8 cellular contexts compared by ENCODE assay signal in genomic region chr16:1612320-1613111, GRCh38. TPM values are rescaled to one million over a fixed set of nuclear protein-coding genes. Genes with fewer than 3 reads are reported as not detected.
DNase-seq lines count a peak whose midpoint lies in the region; ATAC-seq and TF ChIP-seq lines count a peak whose summit lies in the region.

CRAMP1 (plus strand) TSS chr16:1612360; CDS start chr16:1614640, 2,280 bp downstream.

- under 1% methylated on average over 101 of the region's 101 CpGs for WGBS in thymus

- H3K79me2 ChIP-seq in DOHH2 (ENCODE audit: control insufficient read depth, low read length) = peaks cover 49% of the 10 kb centered on the region
- H3K79me2 ChIP-seq in HCT116 (ENCODE audit: insufficient read depth, low read length) = peaks cover 39% of the 10 kb centered on the region

- no peak for TF ChIP-seq RAD21 in HCT116 (IDR thresholded peaks at IDR 0.05; ENCODE audit: low read depth)

- H4K20me1 ChIP-seq in DOHH2 (ENCODE audit: control insufficient read depth, insufficient read depth, low read depth, low read length) (no peaks in the 10 kb centered on the region), HCT116 (ENCODE audit: insufficient read depth) (no peaks in the 10 kb centered on the region)

- H3K36me3 ChIP-seq in DOHH2 (ENCODE audit: control insufficient read depth, low read length) = peaks cover 23% of the 10 kb centered on the region
- peaks cover 4 to 14% of the 10 kb centered on the region in 2 experiments; a peak in 2 of 4 replicates for H3K36me3 ChIP-seq in HCT116 (ENCODE audit: control insufficient read depth in 1 of 2, insufficient read depth in 2 of 2, low read length in 2 of 2)
- H3K36me3 ChIP-seq in Peyer's patch = peaks cover 0 to 8% (median 0%) of the 10 kb centered on the region in 3 donors
- H3K36me3 ChIP-seq in thymus (ENCODE audit: control insufficient read depth, insufficient read depth) = peaks cover 9% of the 10 kb centered on the region

- peaks cover 11% of the 10 kb centered on the region for H3F3A ChIP-seq in DOHH2 (ENCODE audit: control insufficient read depth, insufficient read depth)

- no peak within 1 kb of the TSS for H2AFZ ChIP-seq in HCT116 (ENCODE audit: low read depth, low read length, poor library complexity, severe bottlenecking)

- CTCF ChIA-PET in HCT116 (lab: Charles Lee) = interaction anchor here (1.0 to 1.4 kb wide), 2 partner anchors 93 to 250 kb away, joined by 3 read pairs; no protein-coding TSS in a partner anchor

- TF ChIP-seq POLR2A in HCT116 (IDR thresholded peaks at IDR 0.05; ENCODE audit: borderline replicate concordance, extremely low read depth, insufficient read depth, insufficient read length) = no peak
- peak in 1 of 2 donors; percentile 31 for TF ChIP-seq POLR2A in Peyer's patch (IDR thresholded peaks at IDR 0.05)

- peak within 1 kb of the TSS; percentile 71 for H3K27ac ChIP-seq in DOHH2 (ENCODE audit: low read depth, low read length)
- peak within 1 kb of the TSS; percentile 71 for H3K27ac ChIP-seq in HCT116 (ENCODE audit: low read depth, low read length)
- H3K27ac ChIP-seq in Peyer's patch = peak within 1 kb of the TSS; percentile 79 to 86 (median 84)
- peak within 1 kb of the TSS; percentile 93 for H3K27ac ChIP-seq in thymus (ENCODE audit: low read depth)

- no peak for TF ChIP-seq CTCF in DOHH2 (IDR thresholded peaks at IDR 0.05; ENCODE audit: low read depth, low read length, poor library complexity, severe bottlenecking)
- no peak for TF ChIP-seq CTCF in HCT116 (IDR thresholded peaks at IDR 0.05 in 2 of 3, conservative IDR thresholded peaks at IDR 0.05 in 1 of 3; ENCODE audit: borderline replicate concordance in 1 of 3, insufficient read depth in 1 of 3, low read depth in 2 of 3, low read length in 2 of 3)
- TF ChIP-seq CTCF in Peyer's patch (IDR thresholded peaks at IDR 0.05) = no peak
- TF ChIP-seq CTCF in choroid plexus epithelial cell (conservative IDR thresholded peaks at IDR 0.05; ENCODE audit: low read depth, low read length) = no peak

- BruUV-seq in HCT116 (replicated peaks; lab: Mats Ljungman, UMichigan) = no TSS peak

- H3K4me2 ChIP-seq in DOHH2 (ENCODE audit: low read length) (peak within 1 kb of the TSS; percentile 79), HCT116 (ENCODE audit: low read length) (peak within 1 kb of the TSS; percentile 98)

- H3K9me2 ChIP-seq in DOHH2 (replicated peaks; ENCODE audit: control insufficient read depth, low read length) = no peaks in the 10 kb centered on the region
- no peaks in the 10 kb centered on the region for H3K9me2 ChIP-seq in HCT116 (ENCODE audit: insufficient read depth)

- no peak; the same call in 1 of the 2 replicates for ATAC-seq in HCT116

- H3K9me3 ChIP-seq in DOHH2 (ENCODE audit: control insufficient read depth, insufficient read depth, low read length) (no peaks in the 10 kb centered on the region), HCT116 (ENCODE audit: control insufficient read depth in 1 of 2, insufficient read depth in 1 of 2, low read depth in 1 of 2, low read length in 2 of 2) (no peaks in the 10 kb centered on the region), Peyer's patch (no peaks in the 10 kb centered on the region), thymus (ENCODE audit: control insufficient read depth) (no peaks in the 10 kb centered on the region)

- RAD21 ChIA-PET in HCT116 (lab: Charles Lee; ENCODE audit: low non-redundant PET in 1 of 2, low total read pairs in 2 of 2, uncharacterized antibody in 2 of 2, unreplicated experiment in 2 of 2) = no interaction called here

- POLR2A ChIA-PET in HCT116 (lab: Charles Lee) = interaction anchor here (1.1 kb wide), 1 partner anchor 65 kb away, joined by 5 read pairs; the partner anchor contains the start of gene JPT2

- H3K4me3 ChIP-seq in DOHH2 (ENCODE audit: low read length) (peak within 1 kb of the TSS; percentile 96), HCT116 (replicated peaks in 1 of 2; ENCODE audit: low read depth in 1 of 2, low read length in 2 of 2) (peak within 1 kb of the TSS; percentile 91 to 94), Peyer's patch (peak within 1 kb of the TSS; percentile 64 to 96 (median 92)), choroid plexus epithelial cell (ENCODE audit: low read depth, low read length) (peak within 1 kb of the TSS; percentile 92), thymus (ENCODE audit: low read length) (peak within 1 kb of the TSS; percentile 95)

- no peak for DNase-seq in HCT116 (ENCODE audit: low read depth, low spot score)
- DNase-seq in Peyer's patch = peak in 1 of 3 donors; percentile 54
- peak; percentile 21 for DNase-seq in choroid plexus epithelial cell (ENCODE audit: low read depth)
- DNase-seq in lung microvascular endothelial cell (ENCODE audit: low read depth in 2 of 2) = peak; percentile 26 to 43
- DNase-seq in LoVo (ENCODE audit: low spot score) = no peak
- DNase-seq in iPS-NIHi11 (ENCODE audit: low spot score) = no peak

- intact Hi-C loops in HCT116 (cut with micrococcal nuclease) = loop anchor here (5.0 kb wide), 1 partner anchor 195 kb away; no protein-coding TSS in a partner anchor

- H3K4me1 ChIP-seq in DOHH2 (ENCODE audit: control insufficient read depth, low read length) (peaks cover 34% of the 10 kb centered on the region), HCT116 (ENCODE audit: control insufficient read depth in 1 of 2, insufficient read depth in 2 of 2, low read length in 2 of 2) (peaks cover 7 to 35% of the 10 kb centered on the region in 2 experiments), Peyer's patch (peaks cover 0 to 33% (median 21%) of the 10 kb centered on the region in 4 donors), thymus (ENCODE audit: control insufficient read depth, insufficient read depth, low read length) (peaks cover 24% of the 10 kb centered on the region)

- H3K9ac ChIP-seq in HCT116 (ENCODE audit: low read length) = peak within 1 kb of the TSS; percentile 93

- no peaks in the 10 kb centered on the region for H3K27me3 ChIP-seq in DOHH2 (ENCODE audit: control insufficient read depth, low read length)
- H3K27me3 ChIP-seq in HCT116 (ENCODE audit: insufficient read depth, low read length) = no peaks in the 10 kb centered on the region
- H3K27me3 ChIP-seq in Peyer's patch = no peaks in the 10 kb centered on the region
- H3K27me3 ChIP-seq in thymus (ENCODE audit: control insufficient read depth, insufficient read depth) = no peaks in the 10 kb centered on the region

TF ChIP-seq in HCT116, 20 proteins besides CTCF, POLR2A, EP300 and RAD21 (continues in another document):
- TF ChIP-seq ZFX (IDR thresholded peaks at IDR 0.05) (peak; percentile 71), TCF7L2 (IDR thresholded peaks at IDR 0.05; ENCODE audit: borderline replicate concordance, extremely low read depth, insufficient read depth, insufficient read length) (no peak), SIN3A (IDR thresholded peaks at IDR 0.05; ENCODE audit: low read depth) (peak; percentile 18; the same call in 1 of the 2 replicates), ZNF274 (IDR thresholded peaks at IDR 0.05; ENCODE audit: low read depth, low read length) (no peak), EZH2 (IDR thresholded peaks at IDR 0.05) (no peak), YY1 (IDR thresholded peaks at IDR 0.05; ENCODE audit: extremely low read depth, insufficient replicate concordance, low read depth, low read length) (peak; percentile 55), EZH2phosphoT487 (IDR thresholded peaks at IDR 0.05; ENCODE audit: borderline replicate concordance) (no peak), EGR1 (IDR thresholded peaks at IDR 0.05; ENCODE audit: low read depth) (no peak; the same call in 1 of the 2 replicates), SP1 (IDR thresholded peaks at IDR 0.05; ENCODE audit: low read depth) (peak; percentile 6; the same call in 1 of the 2 replicates), CBX3 (IDR thresholded peaks at IDR 0.05; ENCODE audit: low read depth) (no peak), FOSL1 (IDR thresholded peaks at IDR 0.05; ENCODE audit: low read depth) (no peak), CEBPB (IDR thresholded peaks at IDR 0.05; ENCODE audit: low read depth) (no peak), ELF1 (IDR thresholded peaks at IDR 0.05; ENCODE audit: borderline replicate concordance, low read depth) (no peak), POLR2AphosphoS5 (IDR thresholded peaks at IDR 0.05; ENCODE audit: low read depth, low read length) (no peak), SRF (IDR thresholded peaks at IDR 0.05; ENCODE audit: low read depth) (no peak)
- TF ChIP-seq, protein P1, sequence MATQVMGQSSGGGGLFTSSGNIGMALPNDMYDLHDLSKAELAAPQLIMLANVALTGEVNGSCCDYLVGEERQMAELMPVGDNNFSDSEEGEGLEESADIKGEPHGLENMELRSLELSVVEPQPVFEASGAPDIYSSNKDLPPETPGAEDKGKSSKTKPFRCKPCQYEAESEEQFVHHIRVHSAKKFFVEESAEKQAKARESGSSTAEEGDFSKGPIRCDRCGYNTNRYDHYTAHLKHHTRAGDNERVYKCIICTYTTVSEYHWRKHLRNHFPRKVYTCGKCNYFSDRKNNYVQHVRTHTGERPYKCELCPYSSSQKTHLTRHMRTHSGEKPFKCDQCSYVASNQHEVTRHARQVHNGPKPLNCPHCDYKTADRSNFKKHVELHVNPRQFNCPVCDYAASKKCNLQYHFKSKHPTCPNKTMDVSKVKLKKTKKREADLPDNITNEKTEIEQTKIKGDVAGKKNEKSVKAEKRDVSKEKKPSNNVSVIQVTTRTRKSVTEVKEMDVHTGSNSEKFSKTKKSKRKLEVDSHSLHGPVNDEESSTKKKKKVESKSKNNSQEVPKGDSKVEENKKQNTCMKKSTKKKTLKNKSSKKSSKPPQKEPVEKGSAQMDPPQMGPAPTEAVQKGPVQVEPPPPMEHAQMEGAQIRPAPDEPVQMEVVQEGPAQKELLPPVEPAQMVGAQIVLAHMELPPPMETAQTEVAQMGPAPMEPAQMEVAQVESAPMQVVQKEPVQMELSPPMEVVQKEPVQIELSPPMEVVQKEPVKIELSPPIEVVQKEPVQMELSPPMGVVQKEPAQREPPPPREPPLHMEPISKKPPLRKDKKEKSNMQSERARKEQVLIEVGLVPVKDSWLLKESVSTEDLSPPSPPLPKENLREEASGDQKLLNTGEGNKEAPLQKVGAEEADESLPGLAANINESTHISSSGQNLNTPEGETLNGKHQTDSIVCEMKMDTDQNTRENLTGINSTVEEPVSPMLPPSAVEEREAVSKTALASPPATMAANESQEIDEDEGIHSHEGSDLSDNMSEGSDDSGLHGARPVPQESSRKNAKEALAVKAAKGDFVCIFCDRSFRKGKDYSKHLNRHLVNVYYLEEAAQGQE (IDR thresholded peaks at IDR 0.05; ENCODE audit: low read depth) = no peak
- TF ChIP-seq, protein P2, sequence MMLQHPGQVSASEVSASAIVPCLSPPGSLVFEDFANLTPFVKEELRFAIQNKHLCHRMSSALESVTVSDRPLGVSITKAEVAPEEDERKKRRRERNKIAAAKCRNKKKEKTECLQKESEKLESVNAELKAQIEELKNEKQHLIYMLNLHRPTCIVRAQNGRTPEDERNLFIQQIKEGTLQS (IDR thresholded peaks at IDR 0.05) = no peak

RNA-seq across cellular contexts. Expression of gene CRAMP1, which starts in this region (rescaled TPM):
- total RNA-seq in HCT116 (2021; ENCODE audit: unreplicated experiment) = 22.9 TPM
- 13.4 and 14.7 TPM in 2 replicates for polyA plus RNA-seq in HCT116 (2012)
- total RNA-seq in Peyer's patch = 10 to 100 TPM; 16.5 to 37.1 (median 20.0) TPM
- total RNA-seq in lung microvascular endothelial cell = 5.9 and 9.5 TPM in 2 replicates
- polyA plus RNA-seq in thymus = 12.2 TPM

Comparison
In these comparisons a context has a peak if more than half of its experiments do, and no peak if none do; other contexts are left out.
1. DNase-seq: peak in choroid plexus epithelial cell (single experiment) and lung microvascular endothelial cell (2 of 2); none in HCT116 (single experiment), LoVo (single experiment) and iPS-NIHi11 (single experiment).
2. Peak in every context shown above with its lines, with median percentiles within 50 percentile points of each other: H3K27ac ChIP-seq and H3K4me3 ChIP-seq.